In genomic region chr11:45142241-45142885, GRCh38 we compare ENCODE assay signal across 20 cellular contexts. TPM values are rescaled to one million over a fixed set of nuclear protein-coding genes. Genes with fewer than 3 reads are reported as not detected.
DNase-seq lines count a peak whose midpoint lies in the region; ATAC-seq and TF ChIP-seq lines count a peak whose summit lies in the region.
"Had no signal": no experiment of that assay in that cellular context is flagged by ENCODE, and none has a peak within 500 bp of the region (broad histone marks: within the 10 kb centered on the region; RNA-seq: fewer than 3 reads in every experiment).

No MANE protein-coding gene starts in this region.

- no peaks in the 10 kb centered on the region for H3K36me3 ChIP-seq in breast epithelium
- no peaks in the 10 kb centered on the region for H3K36me3 ChIP-seq in vagina
- H3K36me3 ChIP-seq: suprapubic skin had no signal

- H3K27me3 ChIP-seq in breast epithelium: no peaks in the 10 kb centered on the region
- no peaks in the 10 kb centered on the region for H3K27me3 ChIP-seq in vagina
- H3K27me3 ChIP-seq: body of pancreas, suprapubic skin had no signal

- TF ChIP-seq CTCF in MCF 10A (IDR thresholded peaks at IDR 0.05; ENCODE audit: unreplicated experiment) (no peak), breast epithelium (IDR thresholded peaks at IDR 0.05) (no peak), vagina (IDR thresholded peaks at IDR 0.05) (no peak)

- peaks cover 6% of the 10 kb centered on the region for H3K4me1 Mint-ChIP-seq in MCF 10A (ENCODE audit: insufficient read depth, unreplicated experiment)

- CTCF ChIA-PET in MCF 10A (lab: Yijun Ruan, JAX): interaction anchor here (0.6 to 1.4 kb wide), 4 partner anchors 9 to 189 kb away, joined by 3 to 9 read pairs (median 4); no protein-coding TSS in a partner anchor

- BruUV-seq in MCF 10A (replicated peaks; lab: Mats Ljungman, UMichigan): no TSS peak

- H3K36me3 Mint-ChIP-seq in MCF 10A (ENCODE audit: insufficient read depth, unreplicated experiment): no peaks in the 10 kb centered on the region
- H3K36me3 Mint-ChIP-seq: activated naive CD8-positive, alpha-beta T cell treated with anti-CD3 and anti-CD28 coated beads for 36 hours; CD4-positive, CD25-positive, alpha-beta regulatory T cell; mesothelial cell of epicardium had no signal

- no peak overlapping the region for H3K27ac Mint-ChIP-seq in MCF 10A (ENCODE audit: low read depth, unreplicated experiment)
- H3K27ac Mint-ChIP-seq: activated CD4-positive, alpha-beta memory T cell treated with anti-CD3 and anti-CD28 coated beads, Interleukin-2, amount 10 ng/mL, durations not matched to agents 7 days and 5 days; activated naive CD8-positive, alpha-beta T cell treated with anti-CD3 and anti-CD28 coated beads for 36 hours; activated T-helper 1 cell treated with anti-CD3 and anti-CD28 coated beads, Interleukin-12 subunit alpha, Interleukin-12 subunit beta, Interleukin-2, Interleukin-4 antibody, amounts not matched to agents 30 ng/mL and 10 ng/mL and 1 ng/mL, durations not matched to agents 14 hours and 24 hours and 36 hours; CD4-positive, CD25-positive, alpha-beta regulatory T cell; dendritic cell treated with granulocyte-macrophage colony-stimulating factor and Interleukin-4, amounts not matched to agents 40 ng/mL and 50 ng/mL, for 4 days; mesothelial cell of epicardium had no signal

- intact Hi-C loops in MCF 10A (cut with micrococcal nuclease) (no loop called here), breast epithelium (cut with DNase I; ENCODE audit: low total_unique reads) (no loop called here), vagina (cut with DNase I) (no loop called here)

- no peak for ATAC-seq in HG02870 (IDR thresholded peaks at IDR 0.05; ENCODE audit: unreplicated experiment)
- ATAC-seq: body of pancreas, left lobe of liver had no signal

- H3K4me1 ChIP-seq in breast epithelium: no peaks in the 10 kb centered on the region
- H3K4me1 ChIP-seq in vagina: peaks cover 13% of the 10 kb centered on the region

- no peak overlapping the region for H3K4me3 Mint-ChIP-seq in MCF 10A (ENCODE audit: unreplicated experiment)
- H3K4me3 Mint-ChIP-seq: activated CD4-positive, alpha-beta memory T cell treated with anti-CD3 and anti-CD28 coated beads, Interleukin-2, amount 10 ng/mL, durations not matched to agents 7 days and 5 days; activated naive CD8-positive, alpha-beta T cell treated with anti-CD3 and anti-CD28 coated beads for 36 hours; activated T-helper 1 cell treated with anti-CD3 and anti-CD28 coated beads, Interleukin-12 subunit alpha, Interleukin-12 subunit beta, Interleukin-2, Interleukin-4 antibody, amounts not matched to agents 30 ng/mL and 10 ng/mL and 1 ng/mL, durations not matched to agents 14 hours and 24 hours and 36 hours; dendritic cell treated with granulocyte-macrophage colony-stimulating factor and Interleukin-4, amounts not matched to agents 40 ng/mL and 50 ng/mL, for 4 days; mesothelial cell of epicardium had no signal

- TF ChIP-seq POLR2A in breast epithelium (IDR thresholded peaks at IDR 0.05) (no peak), vagina (IDR thresholded peaks at IDR 0.05) (no peak)

- no peaks in the 10 kb centered on the region for H3K9me3 Mint-ChIP-seq in MCF 10A (ENCODE audit: unreplicated experiment)
- H3K9me3 Mint-ChIP-seq: activated CD4-positive, alpha-beta memory T cell treated with anti-CD3 and anti-CD28 coated beads, Interleukin-2, amount 10 ng/mL, durations not matched to agents 7 days and 5 days; activated naive CD8-positive, alpha-beta T cell treated with anti-CD3 and anti-CD28 coated beads for 36 hours; activated T-helper 1 cell treated with anti-CD3 and anti-CD28 coated beads, Interleukin-12 subunit alpha, Interleukin-12 subunit beta, Interleukin-2, Interleukin-4 antibody, amounts not matched to agents 30 ng/mL and 10 ng/mL and 1 ng/mL, durations not matched to agents 14 hours and 24 hours and 36 hours; dendritic cell treated with granulocyte-macrophage colony-stimulating factor and Interleukin-4, amounts not matched to agents 40 ng/mL and 50 ng/mL, for 4 days; mesothelial cell of epicardium had no signal

- H3K27me3 Mint-ChIP-seq in MCF 10A (ENCODE audit: insufficient read depth, unreplicated experiment): peaks cover 13% of the 10 kb centered on the region

- POLR2A ChIA-PET in MCF 10A (lab: Yijun Ruan, JAX): interaction anchor here (1.0 kb wide), 1 partner anchor 8 kb away, joined by 3 read pairs; no protein-coding TSS in a partner anchor

- H3K27ac ChIP-seq in breast epithelium (no peak overlapping the region), vagina (no peak overlapping the region)
- H3K27ac ChIP-seq: body of pancreas, suprapubic skin had no signal

- H3K9me3 ChIP-seq in breast epithelium (no peaks in the 10 kb centered on the region), vagina (no peaks in the 10 kb centered on the region)
- H3K9me3 ChIP-seq: body of pancreas, suprapubic skin had no signal

- H3K4me3 ChIP-seq in breast epithelium: no peak overlapping the region
- no peak overlapping the region for H3K4me3 ChIP-seq in vagina
- H3K4me3 ChIP-seq: body of pancreas, suprapubic skin had no signal

- DNase-seq in MCF 10A (ENCODE audit: unreplicated experiment) (peak; percentile 18), breast epithelium (ENCODE audit: low spot score in 2 of 2) (no peak), amniotic epithelial cell (ENCODE audit: low read depth) (peak; percentile 49), islet precursor cell (peak; percentile 48), vagina (ENCODE audit: extremely low spot score in 2 of 2) (peak; percentile 74 to 80), anterior cingulate cortex (lab: John Stamatoyannopoulos, UW) (no peak), NCI-H2196 treated with DMSO at 0.1 percent for 48 hours (lab: John Stamatoyannopoulos, UW; ENCODE audit: unreplicated experiment) (no peak)
- DNase-seq: activated CD4-positive, alpha-beta memory T cell treated with anti-CD3 and anti-CD28 coated beads, Interleukin-2, amount 10 ng/mL, durations not matched to agents 7 days and 5 days; activated naive CD8-positive, alpha-beta T cell treated with anti-CD3 and anti-CD28 coated beads for 36 hours; CD4-positive, CD25-positive, alpha-beta regulatory T cell; NCI-H1105 treated with DMSO at 0.1 percent for 48 hours; retina; SHP77 treated with DMSO at 0.1 percent for 48 hours had no signal

RNA-seq across cellular contexts. Expression of gene PRDM11, which starts 4.1 kb away (rescaled TPM):
- total RNA-seq in MCF 10A (2022) (4.0 and 4.9 TPM in 2 replicates), breast epithelium (10 to 100 TPM in 2 of 3 donors, 1 to 10 TPM in 1; 6.9 to 10.9 (median 10.8) TPM), vagina (15.2 TPM)

Comparison
In these comparisons a context has a peak if more than half of its experiments do, and no peak if none do; other contexts are left out.
1. DNase-seq: peak in MCF 10A (single experiment), amniotic epithelial cell (single experiment), islet precursor cell (single experiment) and vagina (2 of 2); none in breast epithelium (0 of 2), anterior cingulate cortex (0 of 58) and NCI-H2196 treated with DMSO at 0.1 percent for 48 hours (single experiment).